In genomic region chr3:133448478-133449122, GRCh38 we compare ENCODE assay signal across 8 cellular contexts. TPM values are rescaled to one million over a fixed set of nuclear protein-coding genes. Genes with fewer than 3 reads are reported as not detected.
DNase-seq lines count a peak whose midpoint lies in the region; ATAC-seq, FAIRE-seq and TF ChIP-seq lines count a peak whose summit lies in the region.

No MANE protein-coding gene starts in this region.

- no peaks in the 10 kb centered on the region for H3K9me3 Mint-ChIP-seq in activated naive CD4-positive, alpha-beta T cell treated with anti-CD3 and anti-CD28 coated beads, Interleukin-2, amount 50 U/mL, for 72 hours

- H4K20me1 ChIP-seq in Loucy (ENCODE audit: insufficient read depth, low read length, poor library complexity, severe bottlenecking): no peaks in the 10 kb centered on the region

- intact Hi-C loops in transverse colon (cut with DNase I; ENCODE audit: low total_unique reads) (no loop called here), aorta (cut with DNase I) (no loop called here), left ventricle myocardium inferior (cut with micrococcal nuclease) (no loop called here)

- no peaks in the 10 kb centered on the region for H3F3A ChIP-seq in Loucy (ENCODE audit: low read depth)

- H3K27ac Mint-ChIP-seq in activated naive CD4-positive, alpha-beta T cell treated with anti-CD3 and anti-CD28 coated beads, Interleukin-2, amount 50 U/mL, for 72 hours: peak overlapping the region; percentile 62 to 89

- no peaks in the 10 kb centered on the region for H3K9me2 ChIP-seq in Loucy (replicated peaks; ENCODE audit: low read depth, low read length)

- DNase-seq in GM12892 (ENCODE audit: insufficient read length) (peak; percentile 51), transverse colon (peak; percentile 53), AML-193 (lab: John Stamatoyannopoulos, UW) (no peak), aorta (no peak), left ventricle myocardium inferior (no peak)
- peak in 1 of 2 donors; percentile 65 for DNase-seq in activated naive CD4-positive, alpha-beta T cell treated with anti-CD3 and anti-CD28 coated beads, Interleukin-2, amount 50 U/mL, for 72 hours (ENCODE audit: low spot score in 2 of 2)

- no peaks in the 10 kb centered on the region for H3K9me3 ChIP-seq in Loucy (ENCODE audit: insufficient read depth, low read depth, low read length)
- H3K9me3 ChIP-seq in transverse colon: no peaks in the 10 kb centered on the region
- H3K9me3 ChIP-seq in aorta (ENCODE audit: control insufficient read depth, low read length): no peaks in the 10 kb centered on the region
- no peaks in the 10 kb centered on the region for H3K9me3 ChIP-seq in left ventricle myocardium inferior (replicated peaks)

- H3K4me2 ChIP-seq in Loucy (ENCODE audit: low read depth, low read length, poor library complexity, severe bottlenecking): no peak overlapping the region

- H3K36me3 Mint-ChIP-seq in activated naive CD4-positive, alpha-beta T cell treated with anti-CD3 and anti-CD28 coated beads, Interleukin-2, amount 50 U/mL, for 72 hours: no peaks in the 10 kb centered on the region

- TF ChIP-seq POLR2A in GM12892 (IDR thresholded peaks at IDR 0.05; ENCODE audit: low read depth, low read length) (peak; percentile 32; the same call in 1 of the 2 replicates), transverse colon (IDR thresholded peaks at IDR 0.05) (no peak)

- H3K36me3 ChIP-seq in Loucy (ENCODE audit: insufficient read depth, low read length) (no peaks in the 10 kb centered on the region), transverse colon (no peaks in the 10 kb centered on the region), aorta (ENCODE audit: control insufficient read depth in 1 of 2, insufficient read depth in 2 of 2, low read length in 1 of 2) (no peaks in the 10 kb centered on the region), left ventricle myocardium inferior (no peaks in the 10 kb centered on the region)

- TF ChIP-seq CTCF in Loucy (conservative IDR thresholded peaks at IDR 0.05; ENCODE audit: low read length) (no peak), transverse colon (IDR thresholded peaks at IDR 0.05) (no peak), left ventricle myocardium inferior (IDR thresholded peaks at IDR 0.05; ENCODE audit: borderline replicate concordance) (no peak)

- peak; percentile 97 for FAIRE-seq in GM12892 (lab: Jason Lieb, UNC)

- no peaks in the 10 kb centered on the region for H3K4me1 ChIP-seq in Loucy (ENCODE audit: insufficient read depth, low read length, poor library complexity, severe bottlenecking)
- H3K4me1 ChIP-seq in transverse colon: peaks cover 0 to 3% (median 1%) of the 10 kb centered on the region in 4 donors
- H3K4me1 ChIP-seq in aorta (ENCODE audit: control insufficient read depth in 1 of 2, insufficient read depth in 2 of 2, low read length in 2 of 2): no peaks in the 10 kb centered on the region
- H3K4me1 ChIP-seq in left ventricle myocardium inferior: no peaks in the 10 kb centered on the region

- no peak for TF ChIP-seq EP300 in transverse colon (IDR thresholded peaks at IDR 0.05; ENCODE audit: low read depth)

- in situ Hi-C loops in transverse colon (cut with MboI; ENCODE audit: low pct_ligation_motif_present in 1 of 4, low pct_unique_long_range_greater_than_20kb in 1 of 4, low sequenced_read_pairs in 3 of 4): no loop called here

- H3K27ac ChIP-seq in transverse colon (peak overlapping the region in 2 of 4 donors; percentile 10 to 24), aorta (ENCODE audit: low read depth in 1 of 2, low read length in 2 of 2) (no peak overlapping the region), left ventricle myocardium inferior (replicated peaks) (no peak overlapping the region)

- H2AFZ ChIP-seq in Loucy (ENCODE audit: low read length): peak overlapping the region; percentile 65

- H3K79me2 ChIP-seq in Loucy (ENCODE audit: insufficient read depth, low read length): no peaks in the 10 kb centered on the region

- WGBS in transverse colon (ENCODE audit: low coverage in 1 of 2), 2 donors: 58 to 59% methylated on average over 4 of the region's 4 CpGs
- WGBS in aorta, 2 donors: 71 to 95% methylated on average over 4 of the region's 4 CpGs

- ATAC-seq in GM21526 (IDR thresholded peaks at IDR 0.05; ENCODE audit: low FRiP score, unreplicated experiment): peak; percentile 84
- ATAC-seq in activated naive CD4-positive, alpha-beta T cell treated with anti-CD3 and anti-CD28 coated beads, Interleukin-2, amount 50 U/mL, for 72 hours: peak; percentile 96 to 97
- ATAC-seq in aorta (ENCODE audit: low FRiP score): no peak

- H3K27me3 ChIP-seq in Loucy (ENCODE audit: insufficient read depth, low read length, poor library complexity, severe bottlenecking): no peaks in the 10 kb centered on the region
- H3K27me3 ChIP-seq in transverse colon: no peaks in the 10 kb centered on the region
- no peaks in the 10 kb centered on the region for H3K27me3 ChIP-seq in aorta (ENCODE audit: control insufficient read depth in 1 of 2, insufficient read depth in 2 of 2, low read length in 1 of 2)
- H3K27me3 ChIP-seq in left ventricle myocardium inferior (ENCODE audit: low read depth): peaks cover 8% of the 10 kb centered on the region

- H3K9ac ChIP-seq in Loucy (ENCODE audit: low read depth, low read length, poor library complexity, severe bottlenecking): no peak overlapping the region

- H3K4me3 ChIP-seq in Loucy (ENCODE audit: low read length, poor library complexity, severe bottlenecking): no peak overlapping the region
- H3K4me3 ChIP-seq in transverse colon: no peak overlapping the region
- H3K4me3 ChIP-seq in aorta (ENCODE audit: low read length in 2 of 2): no peak overlapping the region
- no peak overlapping the region for H3K4me3 ChIP-seq in left ventricle myocardium inferior

RNA-seq across cellular contexts. Expression of gene BFSP2, which starts 48.7 kb away (rescaled TPM):
- 3.8 TPM for polyA plus RNA-seq in GM12892 (2012; ENCODE audit: missing spikeins)
- total RNA-seq in activated naive CD4-positive, alpha-beta T cell treated with anti-CD3 and anti-CD28 coated beads, Interleukin-2, amount 50 U/mL, for 72 hours: not detected
- total RNA-seq in transverse colon: not detected
- total RNA-seq in aorta: not detected
- not detected for polyA plus RNA-seq in aorta
- not detected for total RNA-seq in left ventricle myocardium inferior

Comparison
In these comparisons a context has a peak if more than half of its experiments do, and no peak if none do; other contexts are left out.
1. DNase-seq: peak in GM12892 (single experiment) and transverse colon (single experiment); none in AML-193 (0 of 2), aorta (0 of 2) and left ventricle myocardium inferior (single experiment).